In the genomic region with DNA sequence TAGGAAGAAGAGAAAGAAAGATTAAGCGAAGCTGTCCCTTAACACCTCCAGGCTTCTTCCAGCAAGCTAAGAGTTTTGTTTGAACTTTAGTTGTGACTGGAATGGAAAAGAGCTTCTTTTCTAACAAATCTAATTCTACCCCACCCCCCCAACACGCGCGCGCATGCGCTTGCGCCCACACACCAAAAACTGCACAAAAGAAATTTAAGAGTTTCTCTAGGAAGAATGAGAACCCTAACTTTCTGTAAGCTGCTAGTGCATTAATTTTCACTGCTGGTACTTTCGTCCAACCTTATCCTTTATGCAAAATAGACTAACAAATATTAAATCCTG, we compare ENCODE assay signal across 7 cellular contexts. TPM values are rescaled to one million over a fixed set of nuclear protein-coding genes. Genes with fewer than 3 reads are reported as not detected.
DNase-seq lines count a peak whose midpoint lies in the region; ATAC-seq and TF ChIP-seq lines count a peak whose summit lies in the region.

No MANE protein-coding gene starts in this region.

- peaks cover 48% of the 10 kb centered on the region for H3K27me3 Mint-ChIP-seq in stimulated activated naive CD8-positive, alpha-beta T cell treated with anti-CD3 and anti-CD28 coated beads, Interleukin-15, Interleukin-2, amounts not matched to agents 100 ng/mL and 50 ng/mL, for 24 hours

- H3K9me3 Mint-ChIP-seq in stimulated activated naive CD8-positive, alpha-beta T cell treated with anti-CD3 and anti-CD28 coated beads, Interleukin-15, Interleukin-2, amounts not matched to agents 100 ng/mL and 50 ng/mL, for 24 hours = peaks cover 3% of the 10 kb centered on the region

- H3K4me3 Mint-ChIP-seq in stimulated activated naive CD8-positive, alpha-beta T cell treated with anti-CD3 and anti-CD28 coated beads, Interleukin-15, Interleukin-2, amounts not matched to agents 100 ng/mL and 50 ng/mL, for 24 hours = peak overlapping the region; percentile 60

- no peaks in the 10 kb centered on the region for H3K36me3 Mint-ChIP-seq in stimulated activated naive CD8-positive, alpha-beta T cell treated with anti-CD3 and anti-CD28 coated beads, Interleukin-15, Interleukin-2, amounts not matched to agents 100 ng/mL and 50 ng/mL, for 24 hours (ENCODE audit: low read depth)

- no peak overlapping the region for H3K27ac Mint-ChIP-seq in stimulated activated naive CD8-positive, alpha-beta T cell treated with anti-CD3 and anti-CD28 coated beads, Interleukin-15, Interleukin-2, amounts not matched to agents 100 ng/mL and 50 ng/mL, for 24 hours

- H3K4me3 ChIP-seq in HFF-Myc (replicated peaks; ENCODE audit: low read depth, low read length) (peak overlapping the region; percentile 63), iPS-18c (ENCODE audit: insufficient read depth, low read depth, low read length) (peak overlapping the region; percentile 66)

- no peaks in the 10 kb centered on the region for H3K9me3 ChIP-seq in iPS-18c (ENCODE audit: control insufficient read depth, insufficient read depth, low read length)

- DNase-seq in HFF-Myc (ENCODE audit: extremely low read depth, low read depth) (no peak), amygdala (lab: John Stamatoyannopoulos, UW) (peak in 30 of 56 donors; percentile 1 to 62 (median 22)), MV-4-11 (lab: John Stamatoyannopoulos, UW) (no peak), D341Med (ENCODE audit: low spot score) (no peak)

- H3K4me1 Mint-ChIP-seq in stimulated activated naive CD8-positive, alpha-beta T cell treated with anti-CD3 and anti-CD28 coated beads, Interleukin-15, Interleukin-2, amounts not matched to agents 100 ng/mL and 50 ng/mL, for 24 hours (ENCODE audit: low read depth) = peaks cover 9% of the 10 kb centered on the region

- no peak for ATAC-seq in esophagus mucosa

- TF ChIP-seq CTCF in HFF-Myc (IDR thresholded peaks at IDR 0.05; ENCODE audit: low read depth, low read length, missing control alignments) = no peak

RNA-seq across cellular contexts. Expression of gene INTU, which starts 9.0 kb away (rescaled TPM):
- 7.9 TPM for total RNA-seq in esophagus mucosa

Comparison
In these comparisons a context has a peak if more than half of its experiments do, and no peak if none do; other contexts are left out.
1. DNase-seq: peak in amygdala (30 of 56); none in HFF-Myc (single experiment), MV-4-11 (single experiment) and D341Med (single experiment).